In genomic region chr4:40283413-40283812, GRCh38 we compare ENCODE assay signal across 13 cellular contexts. TPM values are rescaled to one million over a fixed set of nuclear protein-coding genes. Genes with fewer than 3 reads are reported as not detected.
A peak's percentile ranks its signal among the peaks of the same experiment; 100 is the strongest.
DNase-seq lines count a peak whose midpoint lies in the region; ATAC-seq lines count a peak whose summit lies in the region.
"Had no signal": no experiment of that assay in that cellular context is flagged by ENCODE, and none has a peak within 500 bp of the region (broad histone marks: within the 10 kb centered on the region; RNA-seq: fewer than 3 reads in every experiment).

No MANE protein-coding gene starts in this region.

- ATAC-seq in HG03108 (IDR thresholded peaks at IDR 0.05; ENCODE audit: unreplicated experiment) (no peak), HG02885 (IDR thresholded peaks at IDR 0.05; ENCODE audit: poor library complexity, unreplicated experiment) (no peak)

- H3K27me3 Mint-ChIP-seq in CD4-positive, alpha-beta memory T cell, result peaks cover 0 to 2% of the 10 kb centered on the region in 2 donors
- H3K27me3 Mint-ChIP-seq in activated naive CD4-positive, alpha-beta T cell treated with anti-CD3 and anti-CD28 coated beads for 36 hours (ENCODE audit: low read depth), result no peaks in the 10 kb centered on the region

- H4K5ac ChIP-seq in mesendoderm (ENCODE audit: low read length), result no peak overlapping the region

- H3K9me3 Mint-ChIP-seq in CD4-positive, alpha-beta memory T cell, result peaks cover 0 to 5% (median 2%) of the 10 kb centered on the region in 8 donors
- H3K9me3 Mint-ChIP-seq in activated naive CD4-positive, alpha-beta T cell treated with anti-CD3 and anti-CD28 coated beads for 36 hours, result peaks cover 10% of the 10 kb centered on the region

- no peak overlapping the region for H2BK15ac ChIP-seq in mesendoderm (replicated peaks; ENCODE audit: low read depth)

- peaks cover 6 to 7% of the 10 kb centered on the region in 2 donors for H3K36me3 Mint-ChIP-seq in CD4-positive, alpha-beta memory T cell
- peaks cover 11% of the 10 kb centered on the region for H3K36me3 Mint-ChIP-seq in activated naive CD4-positive, alpha-beta T cell treated with anti-CD3 and anti-CD28 coated beads for 36 hours (ENCODE audit: low read depth)

- H3K27ac ChIP-seq in CD4-positive, alpha-beta memory T cell (ENCODE audit: low read depth, low read length), result peak overlapping the region; percentile 49
- peak overlapping the region; percentile 40 for H3K27ac ChIP-seq in HUES48 (ENCODE audit: low read depth, low read length)
- H3K27ac ChIP-seq in mesendoderm (ENCODE audit: low read depth, low read length), result no peak overlapping the region
- H3K27ac ChIP-seq: tibial artery had no signal

- no peak overlapping the region for H2BK120ac ChIP-seq in mesendoderm (ENCODE audit: low read depth, low read length)

- no peak overlapping the region for H3K18ac ChIP-seq in mesendoderm (ENCODE audit: low read length)

- peak overlapping the region in 7 of 8 donors; percentile 70 to 86 (median 79) for H3K4me3 Mint-ChIP-seq in CD4-positive, alpha-beta memory T cell
- H3K4me3 Mint-ChIP-seq in activated naive CD4-positive, alpha-beta T cell treated with anti-CD3 and anti-CD28 coated beads for 36 hours, result peak overlapping the region; percentile 19
- H3K4me3 Mint-ChIP-seq: dendritic cell treated with granulocyte-macrophage colony-stimulating factor and Interleukin-4, amounts not matched to agents 40 ng/mL and 50 ng/mL, for 4 days had no signal

- H3K4ac ChIP-seq in mesendoderm (ENCODE audit: low read depth, low read length), result no peak overlapping the region

- peak in 3 of 5 donors; percentile 17 to 73 (median 34) for DNase-seq in CD4-positive, alpha-beta memory T cell
- peak; percentile 44 for DNase-seq in activated naive CD4-positive, alpha-beta T cell treated with anti-CD3 and anti-CD28 coated beads for 36 hours
- DNase-seq in mesendoderm, result peak; percentile 63
- DNase-seq in dermis blood vessel endothelial cell, result no peak
- DNase-seq in G401 (ENCODE audit: low spot score), result no peak
- DNase-seq: amygdala, Karpas-422, NCI-H187 treated with DMSO at 0.1 percent for 48 hours, tibial artery had no signal

- no CpG with 5 or more reads among the region's 10 CpGs for WGBS in mesendoderm (ENCODE audit: extremely low coverage, insufficient coverage, low lambda C conversion rate)

- intact Hi-C loops in CD4-positive, alpha-beta memory T cell (cut with micrococcal nuclease), result loop anchor here (5.0 kb wide), 1 partner anchor 36 kb away; no protein-coding TSS in a partner anchor
- intact Hi-C loops in activated naive CD4-positive, alpha-beta T cell treated with anti-CD3 and anti-CD28 coated beads for 36 hours (cut with micrococcal nuclease), result no loop called here

- no peaks in the 10 kb centered on the region for H3K79me2 ChIP-seq in mesendoderm (ENCODE audit: control insufficient read depth, insufficient read depth, low read length)

- POLR2A ChIA-PET in CD4-positive, alpha-beta memory T cell (lab: Charles Lee; ENCODE audit: partially characterized antibody), result interaction anchor here (0.7 to 4.9 kb wide), 23 partner anchors 9 to 227 kb away, joined by 3 to 87 read pairs (median 5); partner anchors contain the start of gene N4BP2

- H3K4me1 Mint-ChIP-seq in CD4-positive, alpha-beta memory T cell, result peaks cover 31 to 69% (median 52%) of the 10 kb centered on the region in 4 donors
- H3K4me1 Mint-ChIP-seq in activated naive CD4-positive, alpha-beta T cell treated with anti-CD3 and anti-CD28 coated beads for 36 hours (ENCODE audit: low read depth), result peaks cover 67% of the 10 kb centered on the region

- H2BK5ac ChIP-seq in mesendoderm (ENCODE audit: low read length), result no peak overlapping the region

- peak overlapping the region; percentile 92 to 98 (median 96) for H3K27ac Mint-ChIP-seq in CD4-positive, alpha-beta memory T cell
- peak overlapping the region; percentile 94 for H3K27ac Mint-ChIP-seq in activated naive CD4-positive, alpha-beta T cell treated with anti-CD3 and anti-CD28 coated beads for 36 hours
- H3K27ac Mint-ChIP-seq: dendritic cell treated with granulocyte-macrophage colony-stimulating factor and Interleukin-4, amounts not matched to agents 40 ng/mL and 50 ng/mL, for 4 days had no signal

- H4K8ac ChIP-seq in mesendoderm (ENCODE audit: low read depth, low read length), result no peak overlapping the region

- in situ Hi-C loops in G401 (cut with HindIII; ENCODE audit: low sequenced_read_pairs), result no loop called here

- H3K36me3 ChIP-seq in CD4-positive, alpha-beta memory T cell (ENCODE audit: insufficient read depth, low read length), result no peaks in the 10 kb centered on the region
- H3K36me3 ChIP-seq in HUES48 (ENCODE audit: control insufficient read depth, insufficient read depth, low read length) (no peaks in the 10 kb centered on the region), mesendoderm (ENCODE audit: control insufficient read depth, insufficient read depth, low read length) (no peaks in the 10 kb centered on the region)
- H3K36me3 ChIP-seq: tibial artery had no signal

- no peaks in the 10 kb centered on the region for H3K27me3 ChIP-seq in CD4-positive, alpha-beta memory T cell (ENCODE audit: insufficient read depth, low read length)
- H3K27me3 ChIP-seq in HUES48 (ENCODE audit: control insufficient read depth, insufficient read depth, low read length) (no peaks in the 10 kb centered on the region), mesendoderm (ENCODE audit: insufficient read depth, low read length, poor library complexity) (no peaks in the 10 kb centered on the region)

- H3K56ac ChIP-seq in mesendoderm (ENCODE audit: low read length), result no peak overlapping the region

- H3K9ac ChIP-seq in HUES48 (ENCODE audit: low read depth, low read length) (no peak overlapping the region), mesendoderm (ENCODE audit: low read length) (no peak overlapping the region)

- CTCF ChIA-PET in CD4-positive, alpha-beta memory T cell (lab: Charles Lee; ENCODE audit: partially characterized antibody), result interaction anchor here (0.6 to 16.5 kb wide), 32 partner anchors 9 to 1369 kb away, joined by 3 to 271 read pairs (median 6); partner anchors contain the start of genes N4BP2 and RHOH
- CTCF ChIA-PET in activated naive CD4-positive, alpha-beta T cell treated with anti-CD3 and anti-CD28 coated beads for 36 hours (lab: Charles Lee), result interaction anchor here (0.6 to 2.7 kb wide), 19 partner anchors 8 to 88 kb away, joined by 3 to 18 read pairs (median 5); no protein-coding TSS in a partner anchor

- no peaks in the 10 kb centered on the region for H3K79me1 ChIP-seq in mesendoderm (ENCODE audit: low read length)

- no peak overlapping the region for H3K23ac ChIP-seq in mesendoderm (ENCODE audit: low read length)

- H3K4me1 ChIP-seq in CD4-positive, alpha-beta memory T cell (ENCODE audit: insufficient read depth, low read length), result peaks cover 33% of the 10 kb centered on the region
- H3K4me1 ChIP-seq in HUES48 (ENCODE audit: control insufficient read depth, insufficient read depth, low read length), result peaks cover 6% of the 10 kb centered on the region; the same call in 1 of the 2 replicates
- H3K4me1 ChIP-seq in mesendoderm (ENCODE audit: control insufficient read depth, low read depth, low read length), result no peaks in the 10 kb centered on the region
- H3K4me1 ChIP-seq: tibial artery had no signal

- H3K4me3 ChIP-seq in CD4-positive, alpha-beta memory T cell (ENCODE audit: low read length in 2 of 2), result no peak overlapping the region
- H3K4me3 ChIP-seq in HUES48 (ENCODE audit: low read depth, low read length) (no peak overlapping the region), mesendoderm (ENCODE audit: low read length) (no peak overlapping the region)
- H3K4me3 ChIP-seq: tibial artery had no signal

- no peak overlapping the region for H3K4me2 ChIP-seq in mesendoderm (ENCODE audit: low read length)

- H2AK5ac ChIP-seq in mesendoderm (ENCODE audit: low read length), result no peak overlapping the region

- H3K9me3 ChIP-seq in CD4-positive, alpha-beta memory T cell (ENCODE audit: control insufficient read depth in 1 of 2, low read length in 2 of 2), result no peaks in the 10 kb centered on the region
- no peaks in the 10 kb centered on the region for H3K9me3 ChIP-seq in HUES48 (ENCODE audit: control insufficient read depth, insufficient read depth, low read length)
- H3K9me3 ChIP-seq: tibial artery had no signal

RNA-seq across cellular contexts. Expression of gene CHRNA9, which starts 51.7 kb away (rescaled TPM):
- total RNA-seq in CD4-positive, alpha-beta memory T cell, result not detected
- not detected for polyA plus RNA-seq in CD4-positive, alpha-beta memory T cell
- total RNA-seq in activated naive CD4-positive, alpha-beta T cell treated with anti-CD3 and anti-CD28 coated beads for 36 hours, result not detected
- polyA plus RNA-seq in mesendoderm (2013, experiment 1 of 2), result 1.9 TPM
- polyA plus RNA-seq in mesendoderm (2013, experiment 2 of 2), result 2.0 TPM
- total RNA-seq in dermis blood vessel endothelial cell, result not detected in 2 replicates
- total RNA-seq in G401 (2014; rRNA removed; shearing (Covaris generic)), result 0.61 TPM in 1 of 2 replicates, not detected in the other

Comparison
In these comparisons a context has a peak if more than half of its experiments do, and no peak if none do; other contexts are left out.
1. DNase-seq: peak in CD4-positive, alpha-beta memory T cell (3 of 5), activated naive CD4-positive, alpha-beta T cell treated with anti-CD3 and anti-CD28 coated beads for 36 hours (single experiment) and mesendoderm (single experiment); none in dermis blood vessel endothelial cell (single experiment) and G401 (single experiment).